ENCODE assay signal across 1 cellular context in the genomic region with DNA sequence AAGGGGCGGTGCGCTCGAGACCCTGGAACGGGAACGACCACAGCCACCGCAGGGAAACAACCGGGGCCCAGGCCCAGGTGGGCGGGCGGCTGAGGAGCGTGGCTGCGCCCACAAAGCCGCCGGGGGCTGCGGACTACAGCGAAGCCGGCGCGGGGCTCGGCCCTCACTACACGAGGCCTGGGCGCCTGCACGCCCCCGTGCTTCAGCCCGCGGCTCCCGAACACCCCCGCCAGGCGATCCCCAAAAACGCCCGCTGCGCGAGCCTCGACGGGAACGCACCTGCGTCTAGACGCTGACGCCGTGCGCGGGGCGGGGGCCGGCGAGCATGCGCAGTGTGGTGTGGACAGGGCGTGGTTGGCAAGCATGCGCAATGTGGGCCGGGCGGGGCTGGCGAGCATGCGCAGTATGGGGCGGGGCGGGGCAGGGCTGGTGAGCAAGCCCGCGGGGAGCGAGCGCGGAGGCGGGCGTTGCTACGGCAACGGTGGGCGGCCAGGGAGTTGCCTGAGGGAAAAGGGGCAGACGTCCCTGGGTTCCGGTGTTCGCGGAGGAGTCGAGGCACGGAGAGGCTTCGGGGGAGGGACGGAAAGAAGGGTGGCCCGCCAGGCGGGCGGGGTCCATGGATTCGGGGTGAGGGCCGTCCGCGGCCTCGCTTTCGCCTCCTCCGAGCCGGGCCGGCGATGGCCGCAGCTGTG.
A peak's percentile ranks its signal among the peaks of the same experiment; 100 is the strongest.
TF ChIP-seq lines count a peak whose summit lies in the region.

A gene (plus strand): TSS at position 518 of the 692 bp plus-strand sequence. CDS start 3,104 bp downstream, outside the sequence.

TF ChIP-seq in HEK293, 187 proteins besides CTCF, POLR2A, EP300 and RAD21 (continued from another document):
- TF ChIP-seq, protein P1, sequence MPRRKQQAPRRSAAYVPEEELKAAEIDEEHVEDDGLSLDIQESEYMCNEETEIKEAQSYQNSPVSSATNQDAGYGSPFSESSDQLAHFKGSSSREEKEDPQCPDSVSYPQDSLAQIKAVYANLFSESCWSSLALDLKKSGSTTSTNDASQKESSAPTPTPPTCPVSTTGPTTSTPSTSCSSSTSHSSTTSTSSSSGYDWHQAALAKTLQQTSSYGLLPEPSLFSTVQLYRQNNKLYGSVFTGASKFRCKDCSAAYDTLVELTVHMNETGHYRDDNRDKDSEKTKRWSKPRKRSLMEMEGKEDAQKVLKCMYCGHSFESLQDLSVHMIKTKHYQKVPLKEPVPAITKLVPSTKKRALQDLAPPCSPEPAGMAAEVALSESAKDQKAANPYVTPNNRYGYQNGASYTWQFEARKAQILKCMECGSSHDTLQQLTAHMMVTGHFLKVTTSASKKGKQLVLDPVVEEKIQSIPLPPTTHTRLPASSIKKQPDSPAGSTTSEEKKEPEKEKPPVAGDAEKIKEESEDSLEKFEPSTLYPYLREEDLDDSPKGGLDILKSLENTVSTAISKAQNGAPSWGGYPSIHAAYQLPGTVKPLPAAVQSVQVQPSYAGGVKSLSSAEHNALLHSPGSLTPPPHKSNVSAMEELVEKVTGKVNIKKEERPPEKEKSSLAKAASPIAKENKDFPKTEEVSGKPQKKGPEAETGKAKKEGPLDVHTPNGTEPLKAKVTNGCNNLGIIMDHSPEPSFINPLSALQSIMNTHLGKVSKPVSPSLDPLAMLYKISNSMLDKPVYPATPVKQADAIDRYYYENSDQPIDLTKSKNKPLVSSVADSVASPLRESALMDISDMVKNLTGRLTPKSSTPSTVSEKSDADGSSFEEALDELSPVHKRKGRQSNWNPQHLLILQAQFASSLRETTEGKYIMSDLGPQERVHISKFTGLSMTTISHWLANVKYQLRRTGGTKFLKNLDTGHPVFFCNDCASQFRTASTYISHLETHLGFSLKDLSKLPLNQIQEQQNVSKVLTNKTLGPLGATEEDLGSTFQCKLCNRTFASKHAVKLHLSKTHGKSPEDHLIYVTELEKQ (tag by site-specific recombination; IDR thresholded peaks at IDR 0.05; ENCODE audit: borderline replicate concordance), result no peak
- TF ChIP-seq ZNF473 (tag by site-specific recombination; IDR thresholded peaks at IDR 0.05) (no peak), ZSCAN23 (tag by site-specific recombination; IDR thresholded peaks at IDR 0.05) (no peak), ZFP69B (tag by site-specific recombination; IDR thresholded peaks at IDR 0.05) (0 out of 2 replicates have a peak, but pooled peaks have one; percentile 34), ZNF549 (tag by site-specific recombination; IDR thresholded peaks at IDR 0.05) (peak; percentile 16; the same call in 1 of the 2 replicates), ZNF600 (tag by site-specific recombination; IDR thresholded peaks at IDR 0.05) (no peak), ZNF433 (tag by site-specific recombination; IDR thresholded peaks at IDR 0.05; ENCODE audit: low read depth) (no peak), ZIC2 (tag by site-specific recombination; IDR thresholded peaks at IDR 0.05) (peak; percentile 42), ZNF544 (tag by site-specific recombination; IDR thresholded peaks at IDR 0.05) (no peak), ZNF555 (tag by site-specific recombination; conservative IDR thresholded peaks at IDR 0.05) (no peak), MZF1 (tag by site-specific recombination; IDR thresholded peaks at IDR 0.05; ENCODE audit: borderline replicate concordance) (peak; percentile 64; the same call in 1 of the 2 replicates), YY1 (tag by site-specific recombination; IDR thresholded peaks at IDR 0.05) (peak; percentile 76; the same call in 1 of the 2 replicates), ZBTB21 (tag by site-specific recombination; IDR thresholded peaks at IDR 0.05) (no peak), ZNF157 (tag by site-specific recombination; IDR thresholded peaks at IDR 0.05) (no peak), ZBTB7A (tag by site-specific recombination; IDR thresholded peaks at IDR 0.05; ENCODE audit: low read depth) (peak; percentile 57; the same call in 1 of the 2 replicates), ZNF133 (tag by site-specific recombination; IDR thresholded peaks at IDR 0.05) (no peak), KLF1 (tag by site-specific recombination; IDR thresholded peaks at IDR 0.05) (peak; percentile 78), ZNF416 (tag by site-specific recombination; IDR thresholded peaks at IDR 0.05) (no peak), ZNF837 (tag by site-specific recombination; IDR thresholded peaks at IDR 0.05) (no peak), ZNF354C (tag by site-specific recombination; IDR thresholded peaks at IDR 0.05; ENCODE audit: borderline replicate concordance, low read depth) (no peak), ZEB2 (tag by site-specific recombination; IDR thresholded peaks at IDR 0.05) (peak; percentile 88; the same call in 1 of the 2 replicates)
- TF ChIP-seq, protein P2, sequence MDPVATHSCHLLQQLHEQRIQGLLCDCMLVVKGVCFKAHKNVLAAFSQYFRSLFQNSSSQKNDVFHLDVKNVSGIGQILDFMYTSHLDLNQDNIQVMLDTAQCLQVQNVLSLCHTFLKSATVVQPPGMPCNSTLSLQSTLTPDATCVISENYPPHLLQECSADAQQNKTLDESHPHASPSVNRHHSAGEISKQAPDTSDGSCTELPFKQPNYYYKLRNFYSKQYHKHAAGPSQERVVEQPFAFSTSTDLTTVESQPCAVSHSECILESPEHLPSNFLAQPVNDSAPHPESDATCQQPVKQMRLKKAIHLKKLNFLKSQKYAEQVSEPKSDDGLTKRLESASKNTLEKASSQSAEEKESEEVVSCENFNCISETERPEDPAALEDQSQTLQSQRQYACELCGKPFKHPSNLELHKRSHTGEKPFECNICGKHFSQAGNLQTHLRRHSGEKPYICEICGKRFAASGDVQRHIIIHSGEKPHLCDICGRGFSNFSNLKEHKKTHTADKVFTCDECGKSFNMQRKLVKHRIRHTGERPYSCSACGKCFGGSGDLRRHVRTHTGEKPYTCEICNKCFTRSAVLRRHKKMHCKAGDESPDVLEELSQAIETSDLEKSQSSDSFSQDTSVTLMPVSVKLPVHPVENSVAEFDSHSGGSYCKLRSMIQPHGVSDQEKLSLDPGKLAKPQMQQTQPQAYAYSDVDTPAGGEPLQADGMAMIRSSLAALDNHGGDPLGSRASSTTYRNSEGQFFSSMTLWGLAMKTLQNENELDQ (tag by site-specific recombination; IDR thresholded peaks at IDR 0.05; ENCODE audit: low read depth), result no peak
- TF ChIP-seq, protein P3, sequence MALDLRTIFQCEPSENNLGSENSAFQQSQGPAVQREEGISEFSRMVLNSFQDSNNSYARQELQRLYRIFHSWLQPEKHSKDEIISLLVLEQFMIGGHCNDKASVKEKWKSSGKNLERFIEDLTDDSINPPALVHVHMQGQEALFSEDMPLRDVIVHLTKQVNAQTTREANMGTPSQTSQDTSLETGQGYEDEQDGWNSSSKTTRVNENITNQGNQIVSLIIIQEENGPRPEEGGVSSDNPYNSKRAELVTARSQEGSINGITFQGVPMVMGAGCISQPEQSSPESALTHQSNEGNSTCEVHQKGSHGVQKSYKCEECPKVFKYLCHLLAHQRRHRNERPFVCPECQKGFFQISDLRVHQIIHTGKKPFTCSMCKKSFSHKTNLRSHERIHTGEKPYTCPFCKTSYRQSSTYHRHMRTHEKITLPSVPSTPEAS (tag by site-specific recombination; IDR thresholded peaks at IDR 0.05), result no peak
- TF ChIP-seq, protein P4, sequence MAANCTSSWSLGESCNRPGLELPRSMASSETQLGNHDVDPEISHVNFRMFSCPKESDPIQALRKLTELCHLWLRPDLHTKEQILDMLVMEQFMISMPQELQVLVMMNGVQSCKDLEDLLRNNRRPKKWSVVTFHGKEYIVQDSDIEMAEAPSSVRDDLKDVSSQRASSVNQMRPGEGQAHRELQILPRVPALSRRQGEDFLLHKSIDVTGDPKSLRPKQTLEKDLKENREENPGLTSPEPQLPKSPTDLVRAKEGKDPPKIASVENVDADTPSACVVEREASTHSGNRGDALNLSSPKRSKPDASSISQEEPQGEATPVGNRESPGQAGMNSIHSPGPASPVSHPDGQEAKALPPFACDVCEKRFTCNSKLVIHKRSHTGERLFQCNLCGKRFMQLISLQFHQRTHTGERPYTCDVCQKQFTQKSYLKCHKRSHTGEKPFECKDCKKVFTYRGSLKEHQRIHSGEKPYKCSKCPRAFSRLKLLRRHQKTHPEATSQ (tag by site-specific recombination; IDR thresholded peaks at IDR 0.05), result 0 out of 2 replicates have a peak, but pooled peaks have one; percentile 17
- TF ChIP-seq, protein P5, sequence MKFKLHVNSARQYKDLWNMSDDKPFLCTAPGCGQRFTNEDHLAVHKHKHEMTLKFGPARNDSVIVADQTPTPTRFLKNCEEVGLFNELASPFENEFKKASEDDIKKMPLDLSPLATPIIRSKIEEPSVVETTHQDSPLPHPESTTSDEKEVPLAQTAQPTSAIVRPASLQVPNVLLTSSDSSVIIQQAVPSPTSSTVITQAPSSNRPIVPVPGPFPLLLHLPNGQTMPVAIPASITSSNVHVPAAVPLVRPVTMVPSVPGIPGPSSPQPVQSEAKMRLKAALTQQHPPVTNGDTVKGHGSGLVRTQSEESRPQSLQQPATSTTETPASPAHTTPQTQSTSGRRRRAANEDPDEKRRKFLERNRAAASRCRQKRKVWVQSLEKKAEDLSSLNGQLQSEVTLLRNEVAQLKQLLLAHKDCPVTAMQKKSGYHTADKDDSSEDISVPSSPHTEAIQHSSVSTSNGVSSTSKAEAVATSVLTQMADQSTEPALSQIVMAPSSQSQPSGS (tag by site-specific recombination; IDR thresholded peaks at IDR 0.05; ENCODE audit: low read depth), result no peak
- TF ChIP-seq, protein P6, sequence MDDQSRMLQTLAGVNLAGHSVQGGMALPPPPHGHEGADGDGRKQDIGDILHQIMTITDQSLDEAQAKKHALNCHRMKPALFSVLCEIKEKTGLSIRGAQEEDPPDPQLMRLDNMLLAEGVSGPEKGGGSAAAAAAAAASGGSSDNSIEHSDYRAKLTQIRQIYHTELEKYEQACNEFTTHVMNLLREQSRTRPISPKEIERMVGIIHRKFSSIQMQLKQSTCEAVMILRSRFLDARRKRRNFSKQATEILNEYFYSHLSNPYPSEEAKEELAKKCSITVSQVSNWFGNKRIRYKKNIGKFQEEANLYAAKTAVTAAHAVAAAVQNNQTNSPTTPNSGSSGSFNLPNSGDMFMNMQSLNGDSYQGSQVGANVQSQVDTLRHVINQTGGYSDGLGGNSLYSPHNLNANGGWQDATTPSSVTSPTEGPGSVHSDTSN (CRISPR knock-in tag; IDR thresholded peaks at IDR 0.05), result peak; percentile 19
- TF ChIP-seq, protein P7, sequence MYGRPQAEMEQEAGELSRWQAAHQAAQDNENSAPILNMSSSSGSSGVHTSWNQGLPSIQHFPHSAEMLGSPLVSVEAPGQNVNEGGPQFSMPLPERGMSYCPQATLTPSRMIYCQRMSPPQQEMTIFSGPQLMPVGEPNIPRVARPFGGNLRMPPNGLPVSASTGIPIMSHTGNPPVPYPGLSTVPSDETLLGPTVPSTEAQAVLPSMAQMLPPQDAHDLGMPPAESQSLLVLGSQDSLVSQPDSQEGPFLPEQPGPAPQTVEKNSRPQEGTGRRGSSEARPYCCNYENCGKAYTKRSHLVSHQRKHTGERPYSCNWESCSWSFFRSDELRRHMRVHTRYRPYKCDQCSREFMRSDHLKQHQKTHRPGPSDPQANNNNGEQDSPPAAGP (tag by site-specific recombination; IDR thresholded peaks at IDR 0.05), result peak; percentile 81
- TF ChIP-seq, protein P8, sequence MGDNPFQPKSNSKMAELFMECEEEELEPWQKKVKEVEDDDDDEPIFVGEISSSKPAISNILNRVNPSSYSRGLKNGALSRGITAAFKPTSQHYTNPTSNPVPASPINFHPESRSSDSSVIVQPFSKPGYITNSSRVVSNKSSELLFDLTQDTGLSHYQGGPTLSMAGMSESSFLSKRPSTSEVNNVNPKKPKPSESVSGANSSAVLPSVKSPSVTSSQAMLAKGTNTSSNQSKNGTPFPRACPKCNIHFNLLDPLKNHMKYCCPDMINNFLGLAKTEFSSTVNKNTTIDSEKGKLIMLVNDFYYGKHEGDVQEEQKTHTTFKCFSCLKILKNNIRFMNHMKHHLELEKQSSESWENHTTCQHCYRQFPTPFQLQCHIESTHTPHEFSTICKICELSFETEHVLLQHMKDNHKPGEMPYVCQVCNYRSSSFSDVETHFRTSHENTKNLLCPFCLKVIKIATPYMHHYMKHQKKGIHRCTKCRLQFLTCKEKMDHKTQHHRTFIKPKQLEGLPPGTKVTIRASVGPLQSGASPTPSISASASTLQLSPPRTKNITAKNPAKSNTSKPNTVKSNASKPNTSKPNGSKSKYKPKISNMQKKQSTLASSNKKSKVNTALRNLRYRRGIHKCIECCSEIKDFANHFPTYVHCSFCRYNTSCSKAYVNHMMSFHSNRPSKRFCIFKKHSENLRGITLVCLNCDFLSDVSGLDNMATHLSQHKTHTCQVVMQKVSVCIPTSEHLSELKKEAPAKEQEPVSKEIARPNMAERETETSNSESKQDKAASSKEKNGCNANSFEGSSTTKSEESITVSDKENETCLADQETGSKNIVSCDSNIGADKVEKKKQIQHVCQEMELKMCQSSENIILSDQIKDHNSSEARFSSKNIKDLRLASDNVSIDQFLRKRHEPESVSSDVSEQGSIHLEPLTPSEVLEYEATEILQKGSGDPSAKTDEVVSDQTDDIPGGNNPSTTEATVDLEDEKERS (tag by site-specific recombination; IDR thresholded peaks at IDR 0.05), result no peak
- TF ChIP-seq, protein P9, sequence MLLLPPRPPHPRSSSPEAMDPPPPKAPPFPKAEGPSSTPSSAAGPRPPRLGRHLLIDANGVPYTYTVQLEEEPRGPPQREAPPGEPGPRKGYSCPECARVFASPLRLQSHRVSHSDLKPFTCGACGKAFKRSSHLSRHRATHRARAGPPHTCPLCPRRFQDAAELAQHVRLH (tag by site-specific recombination; IDR thresholded peaks at IDR 0.05), result no peak
